Comparison of ENCODE assay signal across 8 cellular contexts in genomic region chr4:77052352-77052751, GRCh38. TPM values are rescaled to one million over a fixed set of nuclear protein-coding genes. Genes with fewer than 3 reads are reported as not detected.
DNase-seq lines count a peak whose midpoint lies in the region; ATAC-seq and TF ChIP-seq lines count a peak whose summit lies in the region.

No MANE protein-coding gene starts in this region.

- H3K27ac Mint-ChIP-seq in mesothelial cell of epicardium, result peak overlapping the region; percentile 43

- 93% methylated on average over 3 of the region's 3 CpGs for WGBS in thyroid gland, 2 donors

- H3K9me3 ChIP-seq in DND-41 (ENCODE audit: insufficient read depth, low read length, severe bottlenecking) (no peaks in the 10 kb centered on the region), thyroid gland (no peaks in the 10 kb centered on the region), vagina (no peaks in the 10 kb centered on the region)

- peak; percentile 59 for DNase-seq in DND-41
- peak; percentile 49 to 69 for DNase-seq in cardiac fibroblast (ENCODE audit: low read depth in 2 of 2)
- DNase-seq in mesothelial cell of epicardium (ENCODE audit: low spot score in 2 of 2, unreplicated experiment in 2 of 2), result no peak
- DNase-seq in thyroid gland, result peak; percentile 19 to 29
- no peak for DNase-seq in vagina (ENCODE audit: extremely low spot score in 2 of 2)
- DNase-seq in NCI-H2029 treated with DMSO at 0.1 percent for 48 hours (lab: John Stamatoyannopoulos, UW), result no peak

- H3K4me3 Mint-ChIP-seq in mesothelial cell of epicardium, result no peak overlapping the region

- TF ChIP-seq EP300 in Ishikawa (IDR thresholded peaks at IDR 0.05; ENCODE audit: borderline replicate concordance), result no peak

- no peak overlapping the region for H3K27ac ChIP-seq in DND-41 (ENCODE audit: low read length)
- H3K27ac ChIP-seq in thyroid gland, result no peak overlapping the region
- H3K27ac ChIP-seq in vagina, result no peak overlapping the region

- H3K9me3 Mint-ChIP-seq in mesothelial cell of epicardium, result no peaks in the 10 kb centered on the region

- ATAC-seq in DND-41 (ENCODE audit: insufficient read depth, low read depth), result peak; percentile 80

- intact Hi-C loops in thyroid gland (cut with DNase I), result no loop called here
- intact Hi-C loops in vagina (cut with DNase I), result no loop called here

- peaks cover 45% of the 10 kb centered on the region for H3K36me3 Mint-ChIP-seq in mesothelial cell of epicardium

- no peak overlapping the region for H3K4me2 ChIP-seq in DND-41 (ENCODE audit: insufficient read depth, low read length)

- peak; percentile 63 for TF ChIP-seq RAD21 in Ishikawa (IDR thresholded peaks at IDR 0.05; ENCODE audit: low read depth)

- H4K20me1 ChIP-seq in DND-41 (ENCODE audit: insufficient read depth, low read length), result peaks cover 18% of the 10 kb centered on the region

- H2AFZ ChIP-seq in DND-41 (ENCODE audit: low read depth, low read length), result no peak overlapping the region

- H3K27me3 Mint-ChIP-seq in mesothelial cell of epicardium (ENCODE audit: low read depth), result no peaks in the 10 kb centered on the region

- H3K4me1 ChIP-seq in DND-41 (ENCODE audit: insufficient read depth, low read length), result no peaks in the 10 kb centered on the region
- peaks cover 8 to 11% of the 10 kb centered on the region in 2 donors for H3K4me1 ChIP-seq in thyroid gland
- H3K4me1 ChIP-seq in vagina, result peaks cover 10% of the 10 kb centered on the region

- H3K79me2 ChIP-seq in DND-41 (ENCODE audit: insufficient read depth, low read length), result peaks cover 6% of the 10 kb centered on the region; the same call in 1 of the 2 replicates

- H3K36me3 ChIP-seq in DND-41 (ENCODE audit: insufficient read depth, low read length) (peaks cover 93% of the 10 kb centered on the region), thyroid gland (peaks cover 7 to 33% of the 10 kb centered on the region in 2 donors), vagina (peaks cover 0 to 53% of the 10 kb centered on the region in 2 donors)

- H3K9ac ChIP-seq in DND-41 (ENCODE audit: low read depth, low read length), result no peak overlapping the region

- H3K27me3 ChIP-seq in DND-41 (ENCODE audit: insufficient read depth, low read length, poor library complexity) (no peaks in the 10 kb centered on the region), thyroid gland (no peaks in the 10 kb centered on the region), vagina (no peaks in the 10 kb centered on the region)

- H3K4me3 ChIP-seq in DND-41 (ENCODE audit: low read depth in 1 of 2, low read length in 2 of 2) (no peak overlapping the region), WI38 (ENCODE audit: low read depth, low read length) (no peak overlapping the region), cardiac fibroblast (replicated peaks in 1 of 2; ENCODE audit: low read depth in 2 of 2, low read length in 2 of 2) (no peak overlapping the region), thyroid gland (replicated peaks in 1 of 3) (no peak overlapping the region), vagina (no peak overlapping the region)

- no peak for TF ChIP-seq POLR2A in thyroid gland (IDR thresholded peaks at IDR 0.05)
- TF ChIP-seq POLR2A in vagina (IDR thresholded peaks at IDR 0.05), result no peak

- H3K4me1 Mint-ChIP-seq in mesothelial cell of epicardium, result peaks cover 5% of the 10 kb centered on the region

- peak; percentile 75 for TF ChIP-seq CTCF in DND-41 (IDR thresholded peaks at IDR 0.05; ENCODE audit: borderline replicate concordance, extremely low read depth, low read length, poor library complexity, severe bottlenecking)
- TF ChIP-seq CTCF in WI38 (IDR thresholded peaks at IDR 0.05; ENCODE audit: low read depth, low read length), result peak; percentile 27
- peak; percentile 52 for TF ChIP-seq CTCF in cardiac fibroblast (IDR thresholded peaks at IDR 0.05; ENCODE audit: low read depth, low read length)
- TF ChIP-seq CTCF in mesothelial cell of epicardium (IDR thresholded peaks at IDR 0.05; ENCODE audit: unreplicated experiment), result no peak
- peak in 4 of 6 experiments; percentile 18 to 34 (median 29) for TF ChIP-seq CTCF in thyroid gland (IDR thresholded peaks at IDR 0.05)
- no peak for TF ChIP-seq CTCF in vagina (IDR thresholded peaks at IDR 0.05)

TF ChIP-seq in Ishikawa, 13 proteins besides CTCF, POLR2A, EP300 and RAD21:
- TF ChIP-seq, protein P1, sequence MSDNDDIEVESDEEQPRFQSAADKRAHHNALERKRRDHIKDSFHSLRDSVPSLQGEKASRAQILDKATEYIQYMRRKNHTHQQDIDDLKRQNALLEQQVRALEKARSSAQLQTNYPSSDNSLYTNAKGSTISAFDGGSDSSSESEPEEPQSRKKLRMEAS (IDR thresholded peaks at IDR 0.05), result no peak
- TF ChIP-seq CEBPB (IDR thresholded peaks at IDR 0.05) (no peak), YY1 (IDR thresholded peaks at IDR 0.05; ENCODE audit: low read depth) (no peak), FOXM1 (IDR thresholded peaks at IDR 0.05; ENCODE audit: borderline replicate concordance, low read depth) (no peak), ZBTB7A (IDR thresholded peaks at IDR 0.05; ENCODE audit: low read depth) (no peak), USF1 (IDR thresholded peaks at IDR 0.05) (no peak), TEAD4 (IDR thresholded peaks at IDR 0.05) (no peak), CREB1 (IDR thresholded peaks at IDR 0.05; ENCODE audit: low read depth) (no peak), NFIC (IDR thresholded peaks at IDR 0.05) (no peak), TCF12 (IDR thresholded peaks at IDR 0.05; ENCODE audit: low read depth) (no peak), TAF1 (IDR thresholded peaks at IDR 0.05; ENCODE audit: low read depth) (no peak), EGR1 (IDR thresholded peaks at IDR 0.05) (no peak)
- TF ChIP-seq, protein P2, sequence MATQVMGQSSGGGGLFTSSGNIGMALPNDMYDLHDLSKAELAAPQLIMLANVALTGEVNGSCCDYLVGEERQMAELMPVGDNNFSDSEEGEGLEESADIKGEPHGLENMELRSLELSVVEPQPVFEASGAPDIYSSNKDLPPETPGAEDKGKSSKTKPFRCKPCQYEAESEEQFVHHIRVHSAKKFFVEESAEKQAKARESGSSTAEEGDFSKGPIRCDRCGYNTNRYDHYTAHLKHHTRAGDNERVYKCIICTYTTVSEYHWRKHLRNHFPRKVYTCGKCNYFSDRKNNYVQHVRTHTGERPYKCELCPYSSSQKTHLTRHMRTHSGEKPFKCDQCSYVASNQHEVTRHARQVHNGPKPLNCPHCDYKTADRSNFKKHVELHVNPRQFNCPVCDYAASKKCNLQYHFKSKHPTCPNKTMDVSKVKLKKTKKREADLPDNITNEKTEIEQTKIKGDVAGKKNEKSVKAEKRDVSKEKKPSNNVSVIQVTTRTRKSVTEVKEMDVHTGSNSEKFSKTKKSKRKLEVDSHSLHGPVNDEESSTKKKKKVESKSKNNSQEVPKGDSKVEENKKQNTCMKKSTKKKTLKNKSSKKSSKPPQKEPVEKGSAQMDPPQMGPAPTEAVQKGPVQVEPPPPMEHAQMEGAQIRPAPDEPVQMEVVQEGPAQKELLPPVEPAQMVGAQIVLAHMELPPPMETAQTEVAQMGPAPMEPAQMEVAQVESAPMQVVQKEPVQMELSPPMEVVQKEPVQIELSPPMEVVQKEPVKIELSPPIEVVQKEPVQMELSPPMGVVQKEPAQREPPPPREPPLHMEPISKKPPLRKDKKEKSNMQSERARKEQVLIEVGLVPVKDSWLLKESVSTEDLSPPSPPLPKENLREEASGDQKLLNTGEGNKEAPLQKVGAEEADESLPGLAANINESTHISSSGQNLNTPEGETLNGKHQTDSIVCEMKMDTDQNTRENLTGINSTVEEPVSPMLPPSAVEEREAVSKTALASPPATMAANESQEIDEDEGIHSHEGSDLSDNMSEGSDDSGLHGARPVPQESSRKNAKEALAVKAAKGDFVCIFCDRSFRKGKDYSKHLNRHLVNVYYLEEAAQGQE (IDR thresholded peaks at IDR 0.05; ENCODE audit: low read depth), result no peak

RNA-seq across cellular contexts. Expression of gene CCNI, which starts 23.4 kb away (rescaled TPM):
- 242 to 254 TPM (median 245 TPM) in 3 replicates for total RNA-seq in mesothelial cell of epicardium
- 100 to 1,000 TPM; 302 to 449 (median 371) TPM for total RNA-seq in thyroid gland
- 206 TPM for total RNA-seq in vagina

Comparison
In these comparisons a context has a peak if more than half of its experiments do, and no peak if none do; other contexts are left out.
1. DNase-seq: peak in DND-41 (single experiment), cardiac fibroblast (2 of 2) and thyroid gland (2 of 2); none in mesothelial cell of epicardium (0 of 2), vagina (0 of 2) and NCI-H2029 treated with DMSO at 0.1 percent for 48 hours (single experiment).
2. CTCF ChIP-seq: peak in DND-41 (single experiment), WI38 (single experiment), cardiac fibroblast (single experiment) and thyroid gland (4 of 6); none in mesothelial cell of epicardium (single experiment) and vagina (0 of 3).